8 cellular contexts compared by ENCODE assay signal in the genomic region with DNA sequence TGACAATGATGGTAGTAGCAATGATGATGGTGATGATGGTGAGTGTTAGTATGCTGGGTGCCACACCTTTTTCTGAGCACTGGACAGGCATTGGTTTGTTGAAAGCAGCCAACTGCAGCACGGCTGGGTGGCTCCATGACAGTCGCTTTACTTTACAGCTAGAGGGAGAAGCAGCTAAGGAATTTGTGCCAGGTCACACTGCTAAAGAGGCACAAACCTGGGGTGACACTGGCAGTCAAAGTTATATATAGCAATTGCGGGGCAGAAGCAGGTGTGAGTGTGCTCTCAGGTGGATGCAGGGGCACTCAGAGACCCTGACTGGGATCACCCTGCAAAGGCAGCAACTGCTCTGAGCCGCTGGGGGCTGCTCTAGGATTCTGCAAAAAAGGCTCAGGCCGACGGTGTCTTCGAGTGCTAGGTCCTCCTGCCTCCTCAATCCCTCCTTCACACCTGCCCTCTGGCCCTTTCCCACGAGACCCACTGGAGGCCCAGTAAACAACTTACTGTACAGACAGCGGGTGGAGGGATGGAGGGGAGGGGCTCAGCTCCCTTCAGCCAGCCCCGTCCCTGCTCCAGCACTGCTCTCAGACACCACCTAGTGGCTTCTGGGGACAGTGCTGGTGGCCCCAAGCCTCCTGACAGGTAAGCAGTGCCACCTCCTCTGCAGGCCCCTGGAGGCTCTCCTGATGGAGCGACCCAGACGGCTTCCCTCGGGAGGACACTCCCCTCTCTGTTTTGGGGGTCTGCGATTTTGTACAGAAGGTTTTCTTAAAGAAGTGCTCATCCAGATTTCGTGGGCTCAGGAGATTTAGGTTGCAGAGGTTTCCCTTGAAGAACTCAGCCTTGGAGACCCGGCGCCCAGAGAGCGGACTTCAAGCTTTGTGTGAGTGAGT. TPM values are rescaled to one million over a fixed set of nuclear protein-coding genes. Genes with fewer than 3 reads are reported as not detected.
A peak's percentile ranks its signal among the peaks of the same experiment; 100 is the strongest.
DNase-seq lines count a peak whose midpoint lies in the region; ATAC-seq and TF ChIP-seq lines count a peak whose summit lies in the region.

No MANE protein-coding gene starts in this region.

- H3K23me2 ChIP-seq in H9 (ENCODE audit: insufficient read length, low read depth, low read length, poor library complexity, severe bottlenecking) = peaks cover 9% of the 10 kb centered on the region

- H3K18ac ChIP-seq in H9 (ENCODE audit: insufficient read length, low read depth, low read length) = no peak overlapping the region

- peak; percentile 97 for TF ChIP-seq CTCF in H9 (conservative IDR thresholded peaks at IDR 0.05)
- TF ChIP-seq CTCF in heart right ventricle (IDR thresholded peaks at IDR 0.05) = peak; percentile 89 to 97 (median 94)

- no peak overlapping the region for H3K4ac ChIP-seq in H9 (ENCODE audit: low read depth, low read length)

- H4K8ac ChIP-seq in H9 (replicated peaks; ENCODE audit: insufficient read length, low read depth, low read length) = no peak overlapping the region

- no peak overlapping the region for H2AFZ ChIP-seq in H9 (ENCODE audit: low read length)

- H3K9ac ChIP-seq in H9 (ENCODE audit: extremely low read depth, insufficient read length, low read length) = no peak overlapping the region

- no peak overlapping the region for H3K27ac ChIP-seq in H9 (ENCODE audit: insufficient read length, low read depth, low read length)
- H3K27ac ChIP-seq in heart right ventricle = peak overlapping the region in 8 of 10 donors; percentile 4 to 85 (median 40)

- H3K4me3 ChIP-seq in heart right ventricle = peak overlapping the region in 1 of 10 donors; percentile 4

- H3K4me1 ChIP-seq in H9 (ENCODE audit: insufficient read depth, low read length) (no peaks in the 10 kb centered on the region), heart right ventricle (peaks cover 10 to 70% (median 46%) of the 10 kb centered on the region in 9 donors)

- no peaks in the 10 kb centered on the region for H3K9me3 ChIP-seq in H9 (ENCODE audit: control insufficient read depth, low read depth, low read length)
- H3K9me3 ChIP-seq in heart right ventricle = no peaks in the 10 kb centered on the region

- H4K20me1 ChIP-seq in H9 (ENCODE audit: control insufficient read depth, insufficient read depth, insufficient read length) = no peaks in the 10 kb centered on the region

- WGBS in H9 (ENCODE audit: extremely low coverage, insufficient read length, low lambda C conversion rate) = no CpG with 5 or more reads among the region's 18 CpGs
- WGBS in heart right ventricle, 2 donors = 37 to 41% methylated on average over 18 of the region's 18 CpGs

- peaks cover 12 to 24% of the 10 kb centered on the region in 2 experiments for H3K4me1 Mint-ChIP-seq in H9
- H3K4me1 Mint-ChIP-seq in activated naive CD8-positive, alpha-beta T cell treated with anti-CD3 and anti-CD28 coated beads, Interleukin-2, amount 10 ng/mL, durations not matched to agents 7 days and 5 days = peaks cover 20% of the 10 kb centered on the region

- no peak overlapping the region for H3K14ac ChIP-seq in H9 (ENCODE audit: insufficient read depth, low read length)

- H2BK5ac ChIP-seq in H9 (ENCODE audit: insufficient read length, low read length) = no peak overlapping the region

- H4K91ac ChIP-seq in H9 (ENCODE audit: insufficient read length, low read depth, low read length) = no peak overlapping the region

- H4K5ac ChIP-seq in H9 (ENCODE audit: insufficient read length, low read depth, low read length) = no peak overlapping the region

- peaks cover 3% of the 10 kb centered on the region for H3K79me1 ChIP-seq in H9 (ENCODE audit: insufficient read depth, low read depth, low read length, poor library complexity, severe bottlenecking)

- peak; percentile 56 for DNase-seq in DMS79 treated with DMSO at 0.1 percent for 48 hours (lab: John Stamatoyannopoulos, UW)
- peak; percentile 93 for DNase-seq in H9
- peak; percentile 12 for DNase-seq in NCI-H1436 treated with DMSO at 0.1 percent for 48 hours (lab: John Stamatoyannopoulos, UW)
- DNase-seq in SW480 (ENCODE audit: low spot score) = peak; percentile 84
- DNase-seq in activated naive CD8-positive, alpha-beta T cell treated with anti-CD3 and anti-CD28 coated beads, Interleukin-2, amount 10 ng/mL, durations not matched to agents 7 days and 5 days = peak; percentile 76
- peak; percentile 75 to 76 for DNase-seq in heart right ventricle
- DNase-seq in sciatic nerve (ENCODE audit: low spot score) = peak; percentile 82

- H3K9me3 Mint-ChIP-seq in H9 = peaks cover 4 to 6% of the 10 kb centered on the region in 2 experiments; a peak in 4 of 5 replicates
- H3K9me3 Mint-ChIP-seq in activated naive CD8-positive, alpha-beta T cell treated with anti-CD3 and anti-CD28 coated beads, Interleukin-2, amount 10 ng/mL, durations not matched to agents 7 days and 5 days = peaks cover 4% of the 10 kb centered on the region

- peaks cover 11 to 21% (median 14%) of the 10 kb centered on the region in 3 experiments for H3K36me3 Mint-ChIP-seq in H9 (ENCODE audit: insufficient read depth in 1 of 3, low read depth in 3 of 3)
- H3K36me3 Mint-ChIP-seq in activated naive CD8-positive, alpha-beta T cell treated with anti-CD3 and anti-CD28 coated beads, Interleukin-2, amount 10 ng/mL, durations not matched to agents 7 days and 5 days = peaks cover 12% of the 10 kb centered on the region

- H3K23ac ChIP-seq in H9 (ENCODE audit: insufficient read length, low read depth, low read length) = no peak overlapping the region

- intact Hi-C loops in heart right ventricle (cut with DNase I) = loop anchor here in 6 of 10 donors (1.0 to 10.0 kb wide), 7 partner anchors 30 to 368 kb away; partner anchors contain the start of genes ADRM1 (in 6 of the 6) and MTG2 (in 2 of the 6)
- intact Hi-C loops in sciatic nerve (cut with DNase I) = loop anchor here (5.0 kb wide), 1 partner anchor 80 kb away; the partner anchor contains the start of gene ADRM1

- H3K56ac ChIP-seq in H9 (ENCODE audit: insufficient read length, low read depth, low read length) = no peak overlapping the region

- H2AK5ac ChIP-seq in H9 (ENCODE audit: insufficient read length, low read length) = no peak overlapping the region

- H2BK15ac ChIP-seq in H9 (ENCODE audit: low read depth, low read length) = no peak overlapping the region

- peak overlapping the region in 1 of 2 experiments; percentile 12; a peak in 1 of 5 replicates for H3K4me3 Mint-ChIP-seq in H9
- no peak overlapping the region for H3K4me3 Mint-ChIP-seq in activated naive CD8-positive, alpha-beta T cell treated with anti-CD3 and anti-CD28 coated beads, Interleukin-2, amount 10 ng/mL, durations not matched to agents 7 days and 5 days

- peak; percentile 67 for ATAC-seq in activated naive CD8-positive, alpha-beta T cell treated with anti-CD3 and anti-CD28 coated beads, Interleukin-2, amount 10 ng/mL, durations not matched to agents 7 days and 5 days (ENCODE audit: low read depth)
- ATAC-seq in heart right ventricle (peak; percentile 55 to 71 (median 62)), sciatic nerve (peak; percentile 80), GM21528 (IDR thresholded peaks at IDR 0.05; ENCODE audit: low FRiP score, unreplicated experiment) (no peak)

- peak overlapping the region in 2 of 3 experiments; percentile 65 to 75; a peak in 2 of 7 replicates for H3K27ac Mint-ChIP-seq in H9
- peak overlapping the region; percentile 67 for H3K27ac Mint-ChIP-seq in activated naive CD8-positive, alpha-beta T cell treated with anti-CD3 and anti-CD28 coated beads, Interleukin-2, amount 10 ng/mL, durations not matched to agents 7 days and 5 days

- H3K27me3 Mint-ChIP-seq in H9 (ENCODE audit: low read depth) = no peaks in the 10 kb centered on the region; the same call in 1 of the 2 replicates
- no peaks in the 10 kb centered on the region for H3K27me3 Mint-ChIP-seq in activated naive CD8-positive, alpha-beta T cell treated with anti-CD3 and anti-CD28 coated beads, Interleukin-2, amount 10 ng/mL, durations not matched to agents 7 days and 5 days

- H3K79me2 ChIP-seq in H9 (ENCODE audit: insufficient read depth, low read length) = peaks cover 8% of the 10 kb centered on the region; the same call in 1 of the 2 replicates

- peaks cover 0 to 5% (median 0%) of the 10 kb centered on the region in 9 donors for H3K36me3 ChIP-seq in heart right ventricle

- no peak overlapping the region for H2BK20ac ChIP-seq in H9 (ENCODE audit: low read depth, low read length, poor library complexity, severe bottlenecking)

- POLR2A ChIA-PET in activated naive CD8-positive, alpha-beta T cell treated with anti-CD3 and anti-CD28 coated beads, Interleukin-2, amount 10 ng/mL, durations not matched to agents 7 days and 5 days (lab: Charles Lee) = interaction anchor here (1.0 kb wide), 2 partner anchors 80 to 83 kb away, joined by 3 to 4 read pairs; partner anchors contain the start of gene ADRM1

- H2BK120ac ChIP-seq in H9 (ENCODE audit: low read depth, low read length, poor library complexity, severe bottlenecking) = no peak overlapping the region

- no peak overlapping the region for H3T11ph ChIP-seq in H9 (ENCODE audit: low read length)

- H3K27me3 ChIP-seq in H9 (ENCODE audit: insufficient read depth, low read length) (no peaks in the 10 kb centered on the region), heart right ventricle (no peaks in the 10 kb centered on the region)

- no peak overlapping the region for H2BK12ac ChIP-seq in H9 (ENCODE audit: insufficient read length, low read depth, low read length)

- no peak overlapping the region for H3K4me2 ChIP-seq in H9 (ENCODE audit: insufficient read depth, insufficient read length, low read length)

RNA-seq across cellular contexts. Expression of gene RPS21, which starts 4.4 kb away (rescaled TPM):
- total RNA-seq in H9 (2021) (1,715 and 1,736 TPM in 2 replicates), heart right ventricle (100 to 1,000 TPM; 512 to 811 (median 576) TPM), sciatic nerve (986 TPM)
- total RNA-seq in activated naive CD8-positive, alpha-beta T cell treated with anti-CD3 and anti-CD28 coated beads, Interleukin-2, amount 10 ng/mL, durations not matched to agents 7 days and 5 days = 1,000 to 10,000 TPM; 2,045 to 2,157 TPM
- 1,000 to 10,000 TPM; 1,609 to 4,111 TPM for polyA plus RNA-seq in heart right ventricle

RNA-seq across cellular contexts. Expression of gene LAMA5, which starts 15.4 kb away (rescaled TPM):
- total RNA-seq in H9 (2021) (200 and 201 TPM in 2 replicates), heart right ventricle (100 to 1,000 TPM in 1 of 10 donors, 10 to 100 TPM in 9; 53.9 to 146 (median 67.2) TPM), sciatic nerve (232 TPM)
- total RNA-seq in activated naive CD8-positive, alpha-beta T cell treated with anti-CD3 and anti-CD28 coated beads, Interleukin-2, amount 10 ng/mL, durations not matched to agents 7 days and 5 days = under 1 TPM; 0.54 to 0.80 TPM
- 100 to 1,000 TPM; 103 to 358 TPM for polyA plus RNA-seq in heart right ventricle

RNA-seq across cellular contexts. Expression of gene CABLES2, which starts 24.5 kb away (rescaled TPM):
- total RNA-seq in H9 (2021) = 10.8 and 11.0 TPM in 2 replicates
- total RNA-seq in activated naive CD8-positive, alpha-beta T cell treated with anti-CD3 and anti-CD28 coated beads, Interleukin-2, amount 10 ng/mL, durations not matched to agents 7 days and 5 days = 10 to 100 TPM; 12.1 to 14.4 TPM
- 10 to 100 TPM in 2 of 10 donors, 1 to 10 TPM in 8; 5.6 to 11.9 (median 8.0) TPM for total RNA-seq in heart right ventricle
- polyA plus RNA-seq in heart right ventricle = 1 to 10 TPM; 2.9 to 6.9 TPM
- total RNA-seq in sciatic nerve = 4.5 TPM

RNA-seq across cellular contexts. Expression of gene RBBP8NL, which starts 44.8 kb away (rescaled TPM):
- total RNA-seq in H9 (2021) (0.20 and 0.28 TPM in 2 replicates), heart right ventricle (not detected), sciatic nerve (not detected)
- not detected for total RNA-seq in activated naive CD8-positive, alpha-beta T cell treated with anti-CD3 and anti-CD28 coated beads, Interleukin-2, amount 10 ng/mL, durations not matched to agents 7 days and 5 days
- not detected for polyA plus RNA-seq in heart right ventricle

Comparison
In these comparisons a context has a peak if more than half of its experiments do, and no peak if none do; other contexts are left out.
1. DNase-seq: peak in every context shown above with its lines; median percentile 93 in H9; 84 in SW480; 82 in sciatic nerve; 76 in activated naive CD8-positive, alpha-beta T cell treated with anti-CD3 and anti-CD28 coated beads, Interleukin-2, amount 10 ng/mL, durations not matched to agents 7 days and 5 days; 76 in heart right ventricle; 56 in DMS79 treated with DMSO at 0.1 percent for 48 hours; 12 in NCI-H1436 treated with DMSO at 0.1 percent for 48 hours.
2. RNA of gene LAMA5, which starts 15.4 kb away (total RNA-seq): 232 TPM in sciatic nerve (single experiment), 200 to 201 TPM in H9 and 53.9 to 146 TPM in heart right ventricle; 0.54 to 0.80 TPM in activated naive CD8-positive, alpha-beta T cell treated with anti-CD3 and anti-CD28 coated beads, Interleukin-2, amount 10 ng/mL, durations not matched to agents 7 days and 5 days; every median in the first group is over 10 times any median in the second.